In genomic region chr10:51001587-51001986, GRCh38 we compare ENCODE assay signal across 8 cellular contexts.
DNase-seq lines count a peak whose midpoint lies in the region; ATAC-seq, FAIRE-seq and TF ChIP-seq lines count a peak whose summit lies in the region.

No MANE protein-coding gene starts in this region.

- no peak for TF ChIP-seq POLR2A in gastroesophageal sphincter (IDR thresholded peaks at IDR 0.05)

- H3K36me3 ChIP-seq in gastroesophageal sphincter = no peaks in the 10 kb centered on the region

- H3K9me3 Mint-ChIP-seq in CD14-positive monocyte = no peaks in the 10 kb centered on the region
- H3K9me3 Mint-ChIP-seq in stimulated activated naive B cell treated with anti-CD40 and anti-IgM and Interleukin-4, amounts not matched to agents 10 μg/mL and 1 μg/mL and 100 μg/mL, for 72 hours = no peaks in the 10 kb centered on the region
- H3K9me3 Mint-ChIP-seq in T-helper 2 cell treated with Interferon-gamma antibody and Interleukin-4, amounts not matched to agents 5 μg/mL and 100 μg/mL, for 36 hours = no peaks in the 10 kb centered on the region

- H3K4me3 Mint-ChIP-seq in CD14-positive monocyte = no peak overlapping the region
- no peak overlapping the region for H3K4me3 Mint-ChIP-seq in stimulated activated naive B cell treated with anti-CD40 and anti-IgM and Interleukin-4, amounts not matched to agents 10 μg/mL and 1 μg/mL and 100 μg/mL, for 72 hours
- no peak overlapping the region for H3K4me3 Mint-ChIP-seq in T-helper 2 cell treated with Interferon-gamma antibody and Interleukin-4, amounts not matched to agents 5 μg/mL and 100 μg/mL, for 36 hours

- intact Hi-C loops in CD14-positive monocyte (cut with micrococcal nuclease) = no loop called here

- DNase-seq in CD14-positive monocyte (ENCODE audit: low spot score) (no peak), RCC 7860 (ENCODE audit: low spot score) (peak; percentile 12), amygdala (lab: John Stamatoyannopoulos, UW) (no peak)
- DNase-seq in stimulated activated naive B cell treated with anti-CD40 and anti-IgM and Interleukin-4, amounts not matched to agents 10 μg/mL and 1 μg/mL and 100 μg/mL, for 72 hours = no peak
- no peak for DNase-seq in T-helper 2 cell treated with Interferon-gamma antibody and Interleukin-4, amounts not matched to agents 5 μg/mL and 100 μg/mL, for 36 hours (ENCODE audit: low spot score)

- ATAC-seq in GM21529 (IDR thresholded peaks at IDR 0.05; ENCODE audit: unreplicated experiment) = peak; percentile 67
- peak; percentile 42 for ATAC-seq in gastroesophageal sphincter
- peak; percentile 57 to 65 for ATAC-seq in stimulated activated naive B cell treated with anti-CD40 and anti-IgM and Interleukin-4, amounts not matched to agents 10 μg/mL and 1 μg/mL and 100 μg/mL, for 72 hours (replicated peaks)
- no peak for ATAC-seq in GM19397 (IDR thresholded peaks at IDR 0.05; ENCODE audit: unreplicated experiment)

- TF ChIP-seq CTCF in CD14-positive monocyte (IDR thresholded peaks at IDR 0.05) (peak; percentile 27), gastroesophageal sphincter (IDR thresholded peaks at IDR 0.05) (peak; percentile 50 to 71 (median 55))

- H3K4me1 Mint-ChIP-seq in CD14-positive monocyte = no peaks in the 10 kb centered on the region
- H3K4me1 Mint-ChIP-seq in stimulated activated naive B cell treated with anti-CD40 and anti-IgM and Interleukin-4, amounts not matched to agents 10 μg/mL and 1 μg/mL and 100 μg/mL, for 72 hours = no peaks in the 10 kb centered on the region
- no peaks in the 10 kb centered on the region for H3K4me1 Mint-ChIP-seq in T-helper 2 cell treated with Interferon-gamma antibody and Interleukin-4, amounts not matched to agents 5 μg/mL and 100 μg/mL, for 36 hours (ENCODE audit: low read depth)

- H3K9me3 ChIP-seq in gastroesophageal sphincter = no peaks in the 10 kb centered on the region

- no peaks in the 10 kb centered on the region for H3K36me3 Mint-ChIP-seq in CD14-positive monocyte
- no peaks in the 10 kb centered on the region for H3K36me3 Mint-ChIP-seq in stimulated activated naive B cell treated with anti-CD40 and anti-IgM and Interleukin-4, amounts not matched to agents 10 μg/mL and 1 μg/mL and 100 μg/mL, for 72 hours
- no peaks in the 10 kb centered on the region for H3K36me3 Mint-ChIP-seq in T-helper 2 cell treated with Interferon-gamma antibody and Interleukin-4, amounts not matched to agents 5 μg/mL and 100 μg/mL, for 36 hours (ENCODE audit: low read depth)

- no peak overlapping the region for H3K27ac ChIP-seq in gastroesophageal sphincter

- H3K4me1 ChIP-seq in gastroesophageal sphincter = no peaks in the 10 kb centered on the region

- no peak overlapping the region for H3K4me3 ChIP-seq in gastroesophageal sphincter

- no peak for TF ChIP-seq EP300 in gastroesophageal sphincter (IDR thresholded peaks at IDR 0.05)

- H3K27me3 Mint-ChIP-seq in CD14-positive monocyte (ENCODE audit: low read depth in 3 of 3) = peaks cover 0 to 6% (median 3%) of the 10 kb centered on the region in 3 donors
- H3K27me3 Mint-ChIP-seq in stimulated activated naive B cell treated with anti-CD40 and anti-IgM and Interleukin-4, amounts not matched to agents 10 μg/mL and 1 μg/mL and 100 μg/mL, for 72 hours = peaks cover 4 to 11% of the 10 kb centered on the region in 2 donors
- no peaks in the 10 kb centered on the region for H3K27me3 Mint-ChIP-seq in T-helper 2 cell treated with Interferon-gamma antibody and Interleukin-4, amounts not matched to agents 5 μg/mL and 100 μg/mL, for 36 hours (ENCODE audit: low read depth)

- peak; percentile 59 for FAIRE-seq in RCC 7860 (lab: Jason Lieb, UNC)

- WGBS in gastroesophageal sphincter (ENCODE audit: low coverage in 1 of 2), 2 donors = 0 to 12% methylated on average over 1 of the region's 1 CpG

- H3K27ac Mint-ChIP-seq in CD14-positive monocyte = no peak overlapping the region
- H3K27ac Mint-ChIP-seq in stimulated activated naive B cell treated with anti-CD40 and anti-IgM and Interleukin-4, amounts not matched to agents 10 μg/mL and 1 μg/mL and 100 μg/mL, for 72 hours = no peak overlapping the region
- no peak overlapping the region for H3K27ac Mint-ChIP-seq in T-helper 2 cell treated with Interferon-gamma antibody and Interleukin-4, amounts not matched to agents 5 μg/mL and 100 μg/mL, for 36 hours

- no peaks in the 10 kb centered on the region for H3K27me3 ChIP-seq in gastroesophageal sphincter
